25 cellular contexts compared by ENCODE assay signal in genomic region chr2:158234497-158234896, GRCh38.
"Had no signal": no experiment of that assay in that cellular context is flagged by ENCODE, and none has a peak within 500 bp of the region (broad histone marks: within the 10 kb centered on the region; RNA-seq: fewer than 3 reads in every experiment).

No MANE protein-coding gene starts in this region.

- ATAC-seq: natural killer cell; pancreas; psoas muscle; right cardiac atrium; right lobe of liver; stimulated activated effector memory CD8-positive, alpha-beta T cell treated with anti-CD3 and anti-CD28 coated beads, Interleukin-12 subunit alpha, Interleukin-12 subunit beta, amount 100 ng/mL, for 72 hours; stimulated activated naive B cell treated with anti-CD40 and anti-IgM and Interleukin-4, amounts not matched to agents 10 μg/mL and 1 μg/mL and 100 μg/mL, for 72 hours had no signal

- H3K27me3 Mint-ChIP-seq: stimulated activated naive B cell treated with anti-CD40 and anti-IgM and Interleukin-4, amounts not matched to agents 10 μg/mL and 1 μg/mL and 100 μg/mL, for 72 hours; stimulated activated naive CD8-positive, alpha-beta T cell treated with anti-CD3 and anti-CD28 coated beads, Interleukin-15, Interleukin-2, amounts not matched to agents 100 ng/mL and 50 ng/mL, for 24 hours had no signal

- H3K36me3 Mint-ChIP-seq: natural killer cell; neural progenitor cell; stimulated activated effector memory CD8-positive, alpha-beta T cell treated with anti-CD3 and anti-CD28 coated beads, Interleukin-12 subunit alpha, Interleukin-12 subunit beta, amount 100 ng/mL, for 72 hours; stimulated activated naive B cell treated with anti-CD40 and anti-IgM and Interleukin-4, amounts not matched to agents 10 μg/mL and 1 μg/mL and 100 μg/mL, for 72 hours had no signal

- H3K9ac ChIP-seq: neural progenitor cell had no signal

- H3K9me3 ChIP-seq: pancreas, psoas muscle, right lobe of liver, sigmoid colon, stomach, thoracic aorta, thyroid gland, tibial nerve, upper lobe of left lung, vagina had no signal

- H3K4me3 Mint-ChIP-seq: natural killer cell; nephron; neural progenitor cell; stimulated activated effector memory CD8-positive, alpha-beta T cell treated with anti-CD3 and anti-CD28 coated beads, Interleukin-12 subunit alpha, Interleukin-12 subunit beta, amount 100 ng/mL, for 72 hours; stimulated activated naive B cell treated with anti-CD40 and anti-IgM and Interleukin-4, amounts not matched to agents 10 μg/mL and 1 μg/mL and 100 μg/mL, for 72 hours; stimulated activated naive CD8-positive, alpha-beta T cell treated with anti-CD3 and anti-CD28 coated beads, Interleukin-15, Interleukin-2, amounts not matched to agents 100 ng/mL and 50 ng/mL, for 24 hours had no signal

- DNase-seq: natural killer cell; pancreas; psoas muscle; right cardiac atrium; right lobe of liver; sigmoid colon; small intestine; stimulated activated CD4-positive, alpha-beta T cell treated with anti-CD3 and anti-CD28 coated beads, Interleukin-15, amount 100 ng/mL, for 24 hours; stimulated activated CD4-positive, alpha-beta T cell treated with anti-CD3 and anti-CD28 coated beads, Interleukin-2, amount 100 ng/mL, for 24 hours; stimulated activated CD4-positive, alpha-beta T cell treated with anti-CD3 and anti-CD28 coated beads, Interleukin-2, amount 100 ng/mL, for 48 hours; stimulated activated CD4-positive, alpha-beta T cell treated with anti-CD3 and anti-CD28 coated beads, Interleukin-4, amount 100 ng/mL, for 24 hours; stimulated activated naive B cell treated with anti-CD40 and anti-IgM and Interleukin-4, amounts not matched to agents 10 μg/mL and 1 μg/mL and 100 μg/mL, for 72 hours; stimulated activated naive CD4-positive, alpha-beta T cell treated with Interleukin-2 at 50 U/mL for 16 hours; stomach; thyroid gland; trophoblast cell; upper lobe of left lung had no signal

- H3K4me1 ChIP-seq: neural progenitor cell, pancreas, psoas muscle, right lobe of liver, sigmoid colon, stomach, thyroid gland, tibial nerve, upper lobe of left lung, vagina had no signal

- FAIRE-seq: pancreas, small intestine, urothelium cell line had no signal

- H3K4me1 Mint-ChIP-seq: natural killer cell; nephron; stimulated activated effector memory CD8-positive, alpha-beta T cell treated with anti-CD3 and anti-CD28 coated beads, Interleukin-12 subunit alpha, Interleukin-12 subunit beta, amount 100 ng/mL, for 72 hours; stimulated activated naive B cell treated with anti-CD40 and anti-IgM and Interleukin-4, amounts not matched to agents 10 μg/mL and 1 μg/mL and 100 μg/mL, for 72 hours had no signal

- H3K27ac Mint-ChIP-seq: natural killer cell; nephron; neural progenitor cell; stimulated activated effector memory CD8-positive, alpha-beta T cell treated with anti-CD3 and anti-CD28 coated beads, Interleukin-12 subunit alpha, Interleukin-12 subunit beta, amount 100 ng/mL, for 72 hours; stimulated activated naive B cell treated with anti-CD40 and anti-IgM and Interleukin-4, amounts not matched to agents 10 μg/mL and 1 μg/mL and 100 μg/mL, for 72 hours; stimulated activated naive CD8-positive, alpha-beta T cell treated with anti-CD3 and anti-CD28 coated beads, Interleukin-15, Interleukin-2, amounts not matched to agents 100 ng/mL and 50 ng/mL, for 24 hours had no signal

- H3K27ac ChIP-seq: neural progenitor cell, pancreas, psoas muscle, right lobe of liver, sigmoid colon, stomach, thoracic aorta, thyroid gland, tibial nerve, upper lobe of left lung, vagina had no signal

- H3K36me3 ChIP-seq: neural progenitor cell, pancreas, right lobe of liver, sigmoid colon, stomach, thoracic aorta, thyroid gland, tibial nerve, upper lobe of left lung, vagina had no signal

- H3K9me3 Mint-ChIP-seq: natural killer cell; nephron; neural progenitor cell; stimulated activated effector memory CD8-positive, alpha-beta T cell treated with anti-CD3 and anti-CD28 coated beads, Interleukin-12 subunit alpha, Interleukin-12 subunit beta, amount 100 ng/mL, for 72 hours; stimulated activated naive B cell treated with anti-CD40 and anti-IgM and Interleukin-4, amounts not matched to agents 10 μg/mL and 1 μg/mL and 100 μg/mL, for 72 hours; stimulated activated naive CD8-positive, alpha-beta T cell treated with anti-CD3 and anti-CD28 coated beads, Interleukin-15, Interleukin-2, amounts not matched to agents 100 ng/mL and 50 ng/mL, for 24 hours had no signal

- H3K4me2 ChIP-seq: neural progenitor cell had no signal

- H3K4me3 ChIP-seq: neural progenitor cell, pancreas, psoas muscle, right lobe of liver, sigmoid colon, stomach, thoracic aorta, thyroid gland, tibial nerve, upper lobe of left lung, vagina had no signal

- H2AFZ ChIP-seq: neural progenitor cell had no signal

- H3K27me3 ChIP-seq: neural progenitor cell, pancreas, right lobe of liver, sigmoid colon, stomach, thyroid gland, tibial nerve, upper lobe of left lung, vagina had no signal
